ENCODE assay signal across 1 cellular context in genomic region chr5:115295775-115296129, GRCh38.
TF ChIP-seq lines count a peak whose summit lies in the region.

No MANE protein-coding gene starts in this region.

TF ChIP-seq in IMR-90, 13 proteins besides CTCF, POLR2A, EP300 and RAD21 (continued from another document):
- TF ChIP-seq, protein P1, sequence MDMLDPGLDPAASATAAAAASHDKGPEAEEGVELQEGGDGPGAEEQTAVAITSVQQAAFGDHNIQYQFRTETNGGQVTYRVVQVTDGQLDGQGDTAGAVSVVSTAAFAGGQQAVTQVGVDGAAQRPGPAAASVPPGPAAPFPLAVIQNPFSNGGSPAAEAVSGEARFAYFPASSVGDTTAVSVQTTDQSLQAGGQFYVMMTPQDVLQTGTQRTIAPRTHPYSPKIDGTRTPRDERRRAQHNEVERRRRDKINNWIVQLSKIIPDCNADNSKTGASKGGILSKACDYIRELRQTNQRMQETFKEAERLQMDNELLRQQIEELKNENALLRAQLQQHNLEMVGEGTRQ (IDR thresholded peaks at IDR 0.05; ENCODE audit: low read depth, low read length) = no peak
- TF ChIP-seq RCOR1 (IDR thresholded peaks at IDR 0.05; ENCODE audit: insufficient replicate concordance, low read length) = no peak
- no peak for TF ChIP-seq MAZ (IDR thresholded peaks at IDR 0.05; ENCODE audit: borderline replicate concordance, low read depth, low read length)
- TF ChIP-seq CEBPB (IDR thresholded peaks at IDR 0.05; ENCODE audit: low read depth, low read length) = no peak
- TF ChIP-seq MXI1 (IDR thresholded peaks at IDR 0.05; ENCODE audit: borderline replicate concordance, low read depth, low read length) = no peak
